Comparison of ENCODE assay signal across 2 cellular contexts in genomic region chr22:31346733-31347250, GRCh38.
TF ChIP-seq lines count a peak whose summit lies in the region.

No MANE protein-coding gene starts in this region.

TF ChIP-seq in SK-N-SH, 30 proteins besides CTCF, POLR2A, EP300 and RAD21:
- TF ChIP-seq, protein P1, sequence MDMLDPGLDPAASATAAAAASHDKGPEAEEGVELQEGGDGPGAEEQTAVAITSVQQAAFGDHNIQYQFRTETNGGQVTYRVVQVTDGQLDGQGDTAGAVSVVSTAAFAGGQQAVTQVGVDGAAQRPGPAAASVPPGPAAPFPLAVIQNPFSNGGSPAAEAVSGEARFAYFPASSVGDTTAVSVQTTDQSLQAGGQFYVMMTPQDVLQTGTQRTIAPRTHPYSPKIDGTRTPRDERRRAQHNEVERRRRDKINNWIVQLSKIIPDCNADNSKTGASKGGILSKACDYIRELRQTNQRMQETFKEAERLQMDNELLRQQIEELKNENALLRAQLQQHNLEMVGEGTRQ (IDR thresholded peaks at IDR 0.05; ENCODE audit: borderline replicate concordance, low read depth, low read length) = no peak
- TF ChIP-seq, protein P2, sequence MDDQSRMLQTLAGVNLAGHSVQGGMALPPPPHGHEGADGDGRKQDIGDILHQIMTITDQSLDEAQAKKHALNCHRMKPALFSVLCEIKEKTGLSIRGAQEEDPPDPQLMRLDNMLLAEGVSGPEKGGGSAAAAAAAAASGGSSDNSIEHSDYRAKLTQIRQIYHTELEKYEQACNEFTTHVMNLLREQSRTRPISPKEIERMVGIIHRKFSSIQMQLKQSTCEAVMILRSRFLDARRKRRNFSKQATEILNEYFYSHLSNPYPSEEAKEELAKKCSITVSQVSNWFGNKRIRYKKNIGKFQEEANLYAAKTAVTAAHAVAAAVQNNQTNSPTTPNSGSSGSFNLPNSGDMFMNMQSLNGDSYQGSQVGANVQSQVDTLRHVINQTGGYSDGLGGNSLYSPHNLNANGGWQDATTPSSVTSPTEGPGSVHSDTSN (IDR thresholded peaks at IDR 0.05) = peak; percentile 21; the same call in 1 of the 2 replicates
- TF ChIP-seq, protein P3, sequence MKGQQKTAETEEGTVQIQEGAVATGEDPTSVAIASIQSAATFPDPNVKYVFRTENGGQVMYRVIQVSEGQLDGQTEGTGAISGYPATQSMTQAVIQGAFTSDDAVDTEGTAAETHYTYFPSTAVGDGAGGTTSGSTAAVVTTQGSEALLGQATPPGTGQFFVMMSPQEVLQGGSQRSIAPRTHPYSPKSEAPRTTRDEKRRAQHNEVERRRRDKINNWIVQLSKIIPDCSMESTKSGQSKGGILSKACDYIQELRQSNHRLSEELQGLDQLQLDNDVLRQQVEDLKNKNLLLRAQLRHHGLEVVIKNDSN (IDR thresholded peaks at IDR 0.05; ENCODE audit: borderline replicate concordance, low read depth) = no peak
- TF ChIP-seq CHD2 (IDR thresholded peaks at IDR 0.05; ENCODE audit: low read length, partially characterized antibody) = no peak
- TF ChIP-seq FOXJ3 (CRISPR knock-in tag; IDR thresholded peaks at IDR 0.05) = peak; percentile 17; the same call in 1 of the 2 replicates
- TF ChIP-seq RXRA (IDR thresholded peaks at IDR 0.05; ENCODE audit: borderline replicate concordance, low read depth) = no peak
- TF ChIP-seq REST (IDR thresholded peaks at IDR 0.05; ENCODE audit: low read depth, low read length) = 0 out of 2 replicates have a peak, but pooled peaks have one; percentile 33
- TF ChIP-seq FOSL2 (IDR thresholded peaks at IDR 0.05; ENCODE audit: borderline replicate concordance, low read depth) = no peak
- no peak for TF ChIP-seq NFIC (IDR thresholded peaks at IDR 0.05; ENCODE audit: borderline replicate concordance)
- no peak for TF ChIP-seq JUND (IDR thresholded peaks at IDR 0.05)
- no peak for TF ChIP-seq MXI1 (IDR thresholded peaks at IDR 0.05; ENCODE audit: low read depth, low read length)
- no peak for TF ChIP-seq SIN3A (IDR thresholded peaks at IDR 0.05; ENCODE audit: borderline replicate concordance, low read depth, low read length)

TF ChIP-seq in GM12878, 131 proteins besides CTCF, POLR2A, EP300 and RAD21 (continues in another document):
- TF ChIP-seq ZNF207 (IDR thresholded peaks at IDR 0.05; ENCODE audit: borderline replicate concordance) (0 out of 2 replicates have a peak, but pooled peaks have one; percentile 32), RB1 (IDR thresholded peaks at IDR 0.05; ENCODE audit: borderline replicate concordance) (peak; percentile 19; the same call in 1 of the 2 replicates), NKRF (conservative IDR thresholded peaks at IDR 0.05) (0 out of 2 replicates have a peak, but pooled peaks have one; percentile 17), SREBF2 (IDR thresholded peaks at IDR 0.05; ENCODE audit: low read length) (no peak), CHD2 (IDR thresholded peaks at IDR 0.05; ENCODE audit: borderline replicate concordance, low read depth, low read length) (0 out of 2 replicates have a peak, but pooled peaks have one; percentile 24), CBX3 (IDR thresholded peaks at IDR 0.05; ENCODE audit: borderline replicate concordance, low read depth) (no peak), SIX5 (IDR thresholded peaks at IDR 0.05; ENCODE audit: low read depth, low read length, severe bottlenecking) (no peak), CEBPZ (IDR thresholded peaks at IDR 0.05; ENCODE audit: low read depth, low read length) (no peak), WRNIP1 (IDR thresholded peaks at IDR 0.05; ENCODE audit: borderline replicate concordance, low read depth, low read length) (no peak), E2F4 (IDR thresholded peaks at IDR 0.05; ENCODE audit: low read depth, low read length) (no peak), SREBF1 (IDR thresholded peaks at IDR 0.05; ENCODE audit: low read length) (no peak), CREB1 (IDR thresholded peaks at IDR 0.05; ENCODE audit: low read depth) (0 out of 2 replicates have a peak, but pooled peaks have one; percentile 24), PKNOX1 (IDR thresholded peaks at IDR 0.05) (peak; percentile 83), IRF4 (IDR thresholded peaks at IDR 0.05; ENCODE audit: low read depth, low read length) (no peak), MYB (IDR thresholded peaks at IDR 0.05; ENCODE audit: borderline replicate concordance, low read depth, low read length) (no peak), PAX5 (IDR thresholded peaks at IDR 0.05; ENCODE audit: borderline replicate concordance, low read depth, low read length) (no peak), ATF2 (IDR thresholded peaks at IDR 0.05; ENCODE audit: low read length) (no peak), CBFB (IDR thresholded peaks at IDR 0.05; ENCODE audit: low read depth) (0 out of 2 replicates have a peak, but pooled peaks have one; percentile 40), RCOR1 (conservative IDR thresholded peaks at IDR 0.05; ENCODE audit: low read depth, low read length) (0 out of 2 replicates have a peak, but pooled peaks have one; percentile 22), YY1 (IDR thresholded peaks at IDR 0.05; ENCODE audit: low read depth, low read length) (no peak)
- TF ChIP-seq, protein P4, sequence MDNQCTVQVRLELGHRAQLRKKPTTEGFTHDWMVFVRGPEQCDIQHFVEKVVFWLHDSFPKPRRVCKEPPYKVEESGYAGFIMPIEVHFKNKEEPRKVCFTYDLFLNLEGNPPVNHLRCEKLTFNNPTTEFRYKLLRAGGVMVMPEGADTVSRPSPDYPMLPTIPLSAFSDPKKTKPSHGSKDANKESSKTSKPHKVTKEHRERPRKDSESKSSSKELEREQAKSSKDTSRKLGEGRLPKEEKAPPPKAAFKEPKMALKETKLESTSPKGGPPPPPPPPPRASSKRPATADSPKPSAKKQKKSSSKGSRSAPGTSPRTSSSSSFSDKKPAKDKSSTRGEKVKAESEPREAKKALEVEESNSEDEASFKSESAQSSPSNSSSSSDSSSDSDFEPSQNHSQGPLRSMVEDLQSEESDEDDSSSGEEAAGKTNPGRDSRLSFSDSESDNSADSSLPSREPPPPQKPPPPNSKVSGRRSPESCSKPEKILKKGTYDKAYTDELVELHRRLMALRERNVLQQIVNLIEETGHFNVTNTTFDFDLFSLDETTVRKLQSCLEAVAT (IDR thresholded peaks at IDR 0.05) = 0 out of 2 replicates have a peak, but pooled peaks have one; percentile 18
- TF ChIP-seq, protein P2 (IDR thresholded peaks at IDR 0.05; ENCODE audit: insufficient replicate concordance, low read depth, low read length) = peak; percentile 19
- TF ChIP-seq, protein P5, sequence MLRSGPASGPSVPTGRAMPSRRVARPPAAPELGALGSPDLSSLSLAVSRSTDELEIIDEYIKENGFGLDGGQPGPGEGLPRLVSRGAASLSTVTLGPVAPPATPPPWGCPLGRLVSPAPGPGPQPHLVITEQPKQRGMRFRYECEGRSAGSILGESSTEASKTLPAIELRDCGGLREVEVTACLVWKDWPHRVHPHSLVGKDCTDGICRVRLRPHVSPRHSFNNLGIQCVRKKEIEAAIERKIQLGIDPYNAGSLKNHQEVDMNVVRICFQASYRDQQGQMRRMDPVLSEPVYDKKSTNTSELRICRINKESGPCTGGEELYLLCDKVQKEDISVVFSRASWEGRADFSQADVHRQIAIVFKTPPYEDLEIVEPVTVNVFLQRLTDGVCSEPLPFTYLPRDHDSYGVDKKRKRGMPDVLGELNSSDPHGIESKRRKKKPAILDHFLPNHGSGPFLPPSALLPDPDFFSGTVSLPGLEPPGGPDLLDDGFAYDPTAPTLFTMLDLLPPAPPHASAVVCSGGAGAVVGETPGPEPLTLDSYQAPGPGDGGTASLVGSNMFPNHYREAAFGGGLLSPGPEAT (IDR thresholded peaks at IDR 0.05; ENCODE audit: low read depth) = no peak
